ENCODE assay signal across 12 cellular contexts in genomic region chr20:36085686-36086267, GRCh38.
DNase-seq lines count a peak whose midpoint lies in the region; ATAC-seq and TF ChIP-seq lines count a peak whose summit lies in the region.
"Had no signal": no experiment of that assay in that cellular context is flagged by ENCODE, and none has a peak within 500 bp of the region (broad histone marks: within the 10 kb centered on the region; RNA-seq: fewer than 3 reads in every experiment).

No MANE protein-coding gene starts in this region.

- TF ChIP-seq CTCF in right atrium auricular region (IDR thresholded peaks at IDR 0.05) (no peak), vagina (IDR thresholded peaks at IDR 0.05) (no peak), tibial nerve (IDR thresholded peaks at IDR 0.05) (no peak), GM10266 (IDR thresholded peaks at IDR 0.05; ENCODE audit: control insufficient read depth, insufficient read depth, low read depth, missing control alignments) (no peak)

- H3K9me3 Mint-ChIP-seq in activated naive CD8-positive, alpha-beta T cell treated with anti-CD3 and anti-CD28 coated beads for 36 hours: no peaks in the 10 kb centered on the region
- H3K9me3 Mint-ChIP-seq: stimulated activated naive CD8-positive, alpha-beta T cell treated with anti-CD3 and anti-CD28 coated beads, Interleukin-15, Interleukin-2, amounts not matched to agents 100 ng/mL and 50 ng/mL, for 24 hours had no signal

- H3K27me3 ChIP-seq in right atrium auricular region (no peaks in the 10 kb centered on the region), vagina (no peaks in the 10 kb centered on the region), tibial nerve (no peaks in the 10 kb centered on the region)

- intact Hi-C loops in left ventricle myocardium superior (cut with micrococcal nuclease): no loop called here
- intact Hi-C loops in left colon (cut with DNase I, micrococcal nuclease): no loop called here
- intact Hi-C loops in vagina (cut with DNase I): no loop called here

- WGBS in tibial nerve, 2 donors: 43 to 61% methylated on average over 1 to 3 of the region's 3 CpGs

- no peak overlapping the region for H3K4me3 ChIP-seq in right atrium auricular region
- no peak overlapping the region for H3K4me3 ChIP-seq in vagina
- H3K4me3 ChIP-seq in tibial nerve: no peak overlapping the region

- H3K27ac Mint-ChIP-seq in activated naive CD8-positive, alpha-beta T cell treated with anti-CD3 and anti-CD28 coated beads for 36 hours: no peak overlapping the region
- H3K27ac Mint-ChIP-seq: CD4-positive, CD25-positive, alpha-beta regulatory T cell; stimulated activated naive CD8-positive, alpha-beta T cell treated with anti-CD3 and anti-CD28 coated beads, Interleukin-15, Interleukin-2, amounts not matched to agents 100 ng/mL and 50 ng/mL, for 24 hours had no signal

- H3K36me3 Mint-ChIP-seq in activated naive CD8-positive, alpha-beta T cell treated with anti-CD3 and anti-CD28 coated beads for 36 hours: no peaks in the 10 kb centered on the region
- H3K36me3 Mint-ChIP-seq: CD4-positive, CD25-positive, alpha-beta regulatory T cell had no signal

- H3K36me3 ChIP-seq in right atrium auricular region: no peaks in the 10 kb centered on the region
- H3K36me3 ChIP-seq in vagina: no peaks in the 10 kb centered on the region
- H3K36me3 ChIP-seq in tibial nerve: no peaks in the 10 kb centered on the region

- ATAC-seq in left ventricle myocardium superior (peak; percentile 23), left colon (peak; percentile 82)

- peaks cover 1% of the 10 kb centered on the region for H3K4me1 Mint-ChIP-seq in activated naive CD8-positive, alpha-beta T cell treated with anti-CD3 and anti-CD28 coated beads for 36 hours
- H3K4me1 Mint-ChIP-seq: CD4-positive, CD25-positive, alpha-beta regulatory T cell had no signal

- H3K4me3 Mint-ChIP-seq in activated naive CD8-positive, alpha-beta T cell treated with anti-CD3 and anti-CD28 coated beads for 36 hours: no peak overlapping the region
- H3K4me3 Mint-ChIP-seq: CD4-positive, CD25-positive, alpha-beta regulatory T cell; stimulated activated naive CD8-positive, alpha-beta T cell treated with anti-CD3 and anti-CD28 coated beads, Interleukin-15, Interleukin-2, amounts not matched to agents 100 ng/mL and 50 ng/mL, for 24 hours had no signal

- H3K27ac ChIP-seq in right atrium auricular region: no peak overlapping the region
- peak overlapping the region; percentile 30 for H3K27ac ChIP-seq in vagina
- peak overlapping the region in 1 of 4 donors; percentile 12 for H3K27ac ChIP-seq in tibial nerve

- no peak for TF ChIP-seq EP300 in tibial nerve (IDR thresholded peaks at IDR 0.05)

- no peak for TF ChIP-seq POLR2A in vagina (IDR thresholded peaks at IDR 0.05)
- no peak for TF ChIP-seq POLR2A in tibial nerve (IDR thresholded peaks at IDR 0.05)

- peaks cover 0 to 6% of the 10 kb centered on the region in 2 donors for H3K9me3 ChIP-seq in right atrium auricular region
- no peaks in the 10 kb centered on the region for H3K9me3 ChIP-seq in vagina
- H3K9me3 ChIP-seq in tibial nerve: no peaks in the 10 kb centered on the region

- no peak for DNase-seq in left ventricle myocardium superior
- no peak for DNase-seq in right atrium auricular region (ENCODE audit: low spot score)
- peak; percentile 5 for DNase-seq in activated naive CD8-positive, alpha-beta T cell treated with anti-CD3 and anti-CD28 coated beads for 36 hours
- peak in 1 of 2 donors; percentile 81 for DNase-seq in left colon
- no peak for DNase-seq in vagina (ENCODE audit: extremely low spot score in 2 of 2)
- DNase-seq in tibial nerve (ENCODE audit: low spot score in 2 of 2): no peak
- DNase-seq in NCI-H446 (lab: John Stamatoyannopoulos, UW): no peak
- no peak for DNase-seq in GM10266 (ENCODE audit: extremely low spot score)
- DNase-seq: activated CD4-positive, CD25-positive, alpha-beta regulatory T cell; CD4-positive, CD25-positive, alpha-beta regulatory T cell; nucleus accumbens had no signal

- H3K4me1 ChIP-seq in right atrium auricular region: no peaks in the 10 kb centered on the region
- peaks cover 5% of the 10 kb centered on the region for H3K4me1 ChIP-seq in vagina
- peaks cover 0 to 3% (median 0%) of the 10 kb centered on the region in 4 donors for H3K4me1 ChIP-seq in tibial nerve

- peaks cover 19% of the 10 kb centered on the region for H3K27me3 Mint-ChIP-seq in activated naive CD8-positive, alpha-beta T cell treated with anti-CD3 and anti-CD28 coated beads for 36 hours
